ENCODE assay signal across 12 cellular contexts in the genomic region with DNA sequence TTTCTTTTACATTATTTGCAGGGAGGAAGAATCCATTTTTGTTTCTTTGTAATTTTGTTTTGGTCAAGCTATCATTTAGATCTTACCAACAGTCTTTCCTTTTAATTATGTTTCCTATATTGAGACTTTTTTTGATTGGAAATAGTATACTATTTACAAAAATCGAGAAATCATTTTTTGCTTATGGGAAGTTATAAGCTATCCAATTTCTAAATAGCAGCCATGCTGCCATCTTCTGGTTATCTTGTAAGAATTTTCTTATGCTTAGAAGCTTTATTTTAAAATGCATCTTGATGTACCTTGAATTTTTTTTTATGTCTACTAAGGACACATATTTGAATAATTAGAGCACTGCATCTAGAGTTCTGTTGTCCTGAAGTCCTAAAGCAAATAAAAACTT.
A peak's percentile ranks its signal among the peaks of the same experiment; 100 is the strongest.
DNase-seq lines count a peak whose midpoint lies in the region; ATAC-seq and TF ChIP-seq lines count a peak whose summit lies in the region.
"Had no signal": no experiment of that assay in that cellular context is flagged by ENCODE, and none has a peak within 500 bp of the region (broad histone marks: within the 10 kb centered on the region; RNA-seq: fewer than 3 reads in every experiment).

No MANE protein-coding gene starts in this region.

- H3K79me2 ChIP-seq in SK-N-SH (ENCODE audit: insufficient read depth) (no peaks in the 10 kb centered on the region), PC-9 (ENCODE audit: low read depth) (no peaks in the 10 kb centered on the region), fibroblast of lung (ENCODE audit: control insufficient read depth, insufficient read depth, low read length) (no peaks in the 10 kb centered on the region)

- H3K4me1 ChIP-seq in SK-N-SH (ENCODE audit: control insufficient read depth in 1 of 2, insufficient read depth in 2 of 2, low read depth in 1 of 2, low read length in 1 of 2) (no peaks in the 10 kb centered on the region; a peak in 1 of 4 replicates), PC-9 (replicated peaks; ENCODE audit: insufficient read depth) (no peaks in the 10 kb centered on the region), fibroblast of lung (ENCODE audit: control insufficient read depth, extremely low read depth, insufficient read depth, low read length) (no peaks in the 10 kb centered on the region), BE2C (no peaks in the 10 kb centered on the region)

- ATAC-seq in SK-N-SH treated with all-trans-retinoic acid at 6 μM for 48 hours (no peak), GM18511 (IDR thresholded peaks at IDR 0.05; ENCODE audit: unreplicated experiment) (no peak)
- ATAC-seq: Panc1 had no signal

- TF ChIP-seq CTCF in SK-N-SH (IDR thresholded peaks at IDR 0.05) = peak; percentile 50
- peak; percentile 17; the same call in 1 of the 2 replicates for TF ChIP-seq CTCF in PC-9 (conservative IDR thresholded peaks at IDR 0.05)
- TF ChIP-seq CTCF in fibroblast of lung (conservative IDR thresholded peaks at IDR 0.05 in 1 of 2, IDR thresholded peaks at IDR 0.05 in 1 of 2; ENCODE audit: low read depth in 1 of 2, low read length in 2 of 2) = peak in 1 of 2 donors; percentile 19
- no peak for TF ChIP-seq CTCF in BE2C (IDR thresholded peaks at IDR 0.05; ENCODE audit: low read depth, low read length)

- H2AFZ ChIP-seq in SK-N-SH (ENCODE audit: low read depth) (no peak overlapping the region), PC-9 (no peak overlapping the region), fibroblast of lung (ENCODE audit: low read length) (no peak overlapping the region)

- H3K27ac ChIP-seq in SK-N-SH (ENCODE audit: low read depth in 2 of 2, low read length in 1 of 2) (no peak overlapping the region), PC-9 (no peak overlapping the region), fibroblast of lung (ENCODE audit: insufficient read depth, low read length) (no peak overlapping the region)

- CTCF ChIA-PET in SK-N-SH (lab: Yijun Ruan, JAX) (interaction anchor here (0.7 to 6.2 kb wide), 27 partner anchors 8 to 788 kb away, joined by 3 to 161 read pairs (median 3); no protein-coding TSS in a partner anchor), PC-9 (lab: Charles Lee) (no interaction called here)

- no peaks in the 10 kb centered on the region for H3K9me3 ChIP-seq in SK-N-SH
- H3K9me3 ChIP-seq in PC-9 (ENCODE audit: insufficient read depth, low read depth) = no peaks in the 10 kb centered on the region
- H3K9me3 ChIP-seq in fibroblast of lung (ENCODE audit: control insufficient read depth, insufficient read depth, low read depth, low read length) = no peaks in the 10 kb centered on the region
- no peaks in the 10 kb centered on the region for H3K9me3 ChIP-seq in BE2C

- H3K4me2 ChIP-seq in SK-N-SH = no peak overlapping the region
- no peak overlapping the region for H3K4me2 ChIP-seq in PC-9
- H3K4me2 ChIP-seq in fibroblast of lung (ENCODE audit: extremely low read depth, insufficient read depth, low read length) = no peak overlapping the region

- H3K27me3 ChIP-seq in SK-N-SH (ENCODE audit: insufficient read depth) (no peaks in the 10 kb centered on the region), PC-9 (ENCODE audit: insufficient read depth, low read depth) (no peaks in the 10 kb centered on the region), fibroblast of lung (ENCODE audit: control insufficient read depth, insufficient read depth, low read length) (no peaks in the 10 kb centered on the region), BE2C (no peaks in the 10 kb centered on the region)

- TF ChIP-seq EP300 in SK-N-SH (IDR thresholded peaks at IDR 0.05; ENCODE audit: borderline replicate concordance in 1 of 2, low read depth in 1 of 2, low read length in 1 of 2) = no peak

- H3F3A ChIP-seq in SK-N-SH (replicated peaks; ENCODE audit: insufficient read depth) = no peaks in the 10 kb centered on the region
- no peaks in the 10 kb centered on the region for H3F3A ChIP-seq in PC-9 (ENCODE audit: insufficient read depth, low read depth)

- TF ChIP-seq RAD21 in SK-N-SH (IDR thresholded peaks at IDR 0.05; ENCODE audit: low read length) = peak; percentile 50

- BruUV-seq in PC-9 (replicated peaks; lab: Mats Ljungman, UMichigan) = no TSS peak

- H4K20me1 ChIP-seq in SK-N-SH (ENCODE audit: insufficient read depth) (no peaks in the 10 kb centered on the region), PC-9 (ENCODE audit: insufficient read depth) (no peaks in the 10 kb centered on the region), fibroblast of lung (ENCODE audit: control insufficient read depth, extremely low read depth, insufficient read depth, low read length) (no peaks in the 10 kb centered on the region)

- DNase-seq in SK-N-SH (no peak), PC-9 (no peak), fibroblast of lung (ENCODE audit: low read depth in 2 of 2) (peak; percentile 11 to 38), superior temporal gyrus (ENCODE audit: extremely low spot score) (peak; percentile 81), HK-2 (ENCODE audit: unreplicated experiment) (no peak), BE2C (no peak)
- DNase-seq: activated CD4-positive, alpha-beta memory T cell treated with anti-CD3 and anti-CD28 coated beads, Interleukin-2, amount 10 ng/mL, durations not matched to agents 7 days and 5 days; H7; stimulated activated naive CD4-positive, alpha-beta T cell had no signal

- intact Hi-C loops in PC-9 (cut with micrococcal nuclease; ENCODE audit: unreplicated experiment) = no loop called here

- H3K4me3 ChIP-seq in SK-N-SH (ENCODE audit: low read depth in 2 of 2, low read length in 1 of 2) = no peak overlapping the region
- no peak overlapping the region for H3K4me3 ChIP-seq in PC-9
- no peak overlapping the region for H3K4me3 ChIP-seq in fibroblast of lung (replicated peaks in 1 of 4; ENCODE audit: control extremely low read depth in 1 of 4, insufficient read depth in 1 of 4, low read depth in 3 of 4, low read length in 4 of 4)
- no peak overlapping the region for H3K4me3 ChIP-seq in BE2C (ENCODE audit: low read depth, low read length)

- POLR2A ChIA-PET in SK-N-SH (lab: Yijun Ruan, JAX) = no interaction called here
- POLR2A ChIA-PET in PC-9 (lab: Charles Lee; ENCODE audit: unreplicated experiment) = no interaction called here

- H3K9ac ChIP-seq in SK-N-SH (no peak overlapping the region), fibroblast of lung (ENCODE audit: insufficient read depth, low read length) (no peak overlapping the region)

- no peaks in the 10 kb centered on the region for H3K36me3 ChIP-seq in SK-N-SH (replicated peaks in 1 of 2; ENCODE audit: control insufficient read depth in 1 of 2, insufficient read depth in 2 of 2, low read length in 1 of 2)
- no peaks in the 10 kb centered on the region for H3K36me3 ChIP-seq in PC-9 (ENCODE audit: low read depth)
- H3K36me3 ChIP-seq in fibroblast of lung (ENCODE audit: control insufficient read depth, insufficient read depth, low read length) = no peaks in the 10 kb centered on the region
- H3K36me3 ChIP-seq in BE2C = no peaks in the 10 kb centered on the region

- WGBS in SK-N-SH (ENCODE audit: low lambda C conversion rate) = 16% methylated on average over 1 of the region's 1 CpG

- H3K9me2 ChIP-seq in SK-N-SH (no peaks in the 10 kb centered on the region), PC-9 (ENCODE audit: insufficient read depth) (no peaks in the 10 kb centered on the region)

TF ChIP-seq in SK-N-SH, 30 proteins besides CTCF, POLR2A, EP300 and RAD21 (continues in another document):
- TF ChIP-seq JUND (IDR thresholded peaks at IDR 0.05) (no peak), RFX5 (IDR thresholded peaks at IDR 0.05; ENCODE audit: low read length) (no peak), TCF12 (IDR thresholded peaks at IDR 0.05) (no peak), YY1 (IDR thresholded peaks at IDR 0.05; ENCODE audit: low read depth) (no peak), MEF2A (IDR thresholded peaks at IDR 0.05; ENCODE audit: borderline replicate concordance, low read depth) (no peak), RXRA (IDR thresholded peaks at IDR 0.05; ENCODE audit: borderline replicate concordance, low read depth) (no peak), RCOR1 (IDR thresholded peaks at IDR 0.05; ENCODE audit: low read length) (no peak), SIN3A (IDR thresholded peaks at IDR 0.05; ENCODE audit: borderline replicate concordance, low read depth, low read length) (no peak)
- TF ChIP-seq, protein P1, sequence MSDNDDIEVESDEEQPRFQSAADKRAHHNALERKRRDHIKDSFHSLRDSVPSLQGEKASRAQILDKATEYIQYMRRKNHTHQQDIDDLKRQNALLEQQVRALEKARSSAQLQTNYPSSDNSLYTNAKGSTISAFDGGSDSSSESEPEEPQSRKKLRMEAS (IDR thresholded peaks at IDR 0.05; ENCODE audit: low read depth) = no peak

TF ChIP-seq in SK-N-SH treated with all-trans-retinoic acid at 6 μM for 48 hours, 23 proteins besides CTCF, POLR2A, EP300 and RAD21 (continues in another document):
- TF ChIP-seq ZC3H10 (CRISPR knock-in tag; IDR thresholded peaks at IDR 0.05) (no peak), ZFP30 (CRISPR knock-in tag; IDR thresholded peaks at IDR 0.05) (no peak), TCF4 (CRISPR knock-in tag; IDR thresholded peaks at IDR 0.05; ENCODE audit: borderline replicate concordance) (no peak)
- TF ChIP-seq, protein P2, sequence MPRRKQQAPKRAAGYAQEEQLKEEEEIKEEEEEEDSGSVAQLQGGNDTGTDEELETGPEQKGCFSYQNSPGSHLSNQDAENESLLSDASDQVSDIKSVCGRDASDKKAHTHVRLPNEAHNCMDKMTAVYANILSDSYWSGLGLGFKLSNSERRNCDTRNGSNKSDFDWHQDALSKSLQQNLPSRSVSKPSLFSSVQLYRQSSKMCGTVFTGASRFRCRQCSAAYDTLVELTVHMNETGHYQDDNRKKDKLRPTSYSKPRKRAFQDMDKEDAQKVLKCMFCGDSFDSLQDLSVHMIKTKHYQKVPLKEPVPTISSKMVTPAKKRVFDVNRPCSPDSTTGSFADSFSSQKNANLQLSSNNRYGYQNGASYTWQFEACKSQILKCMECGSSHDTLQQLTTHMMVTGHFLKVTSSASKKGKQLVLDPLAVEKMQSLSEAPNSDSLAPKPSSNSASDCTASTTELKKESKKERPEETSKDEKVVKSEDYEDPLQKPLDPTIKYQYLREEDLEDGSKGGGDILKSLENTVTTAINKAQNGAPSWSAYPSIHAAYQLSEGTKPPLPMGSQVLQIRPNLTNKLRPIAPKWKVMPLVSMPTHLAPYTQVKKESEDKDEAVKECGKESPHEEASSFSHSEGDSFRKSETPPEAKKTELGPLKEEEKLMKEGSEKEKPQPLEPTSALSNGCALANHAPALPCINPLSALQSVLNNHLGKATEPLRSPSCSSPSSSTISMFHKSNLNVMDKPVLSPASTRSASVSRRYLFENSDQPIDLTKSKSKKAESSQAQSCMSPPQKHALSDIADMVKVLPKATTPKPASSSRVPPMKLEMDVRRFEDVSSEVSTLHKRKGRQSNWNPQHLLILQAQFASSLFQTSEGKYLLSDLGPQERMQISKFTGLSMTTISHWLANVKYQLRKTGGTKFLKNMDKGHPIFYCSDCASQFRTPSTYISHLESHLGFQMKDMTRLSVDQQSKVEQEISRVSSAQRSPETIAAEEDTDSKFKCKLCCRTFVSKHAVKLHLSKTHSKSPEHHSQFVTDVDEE (CRISPR knock-in tag; IDR thresholded peaks at IDR 0.05) = no peak

Comparison
In these comparisons a context has a peak if more than half of its experiments do, and no peak if none do; other contexts are left out.
1. DNase-seq: peak in fibroblast of lung (2 of 2) and superior temporal gyrus (single experiment); none in SK-N-SH (single experiment), PC-9 (0 of 2), HK-2 (single experiment) and BE2C (single experiment).